In genomic region chr2:173997269-173997668, GRCh38 we compare ENCODE assay signal across 8 cellular contexts. TPM values are rescaled to one million over a fixed set of nuclear protein-coding genes. Genes with fewer than 3 reads are reported as not detected.
DNase-seq lines count a peak whose midpoint lies in the region; ATAC-seq and TF ChIP-seq lines count a peak whose summit lies in the region.

No MANE protein-coding gene starts in this region.

- H3K27ac ChIP-seq in left ventricle myocardium inferior (replicated peaks) (peak overlapping the region; percentile 55), upper lobe of right lung (peak overlapping the region; percentile 25), SJCRH30 (no peak overlapping the region)

- H3K9me3 ChIP-seq in left ventricle myocardium inferior (replicated peaks), result no peaks in the 10 kb centered on the region
- H3K9me3 ChIP-seq in upper lobe of right lung, result no peaks in the 10 kb centered on the region
- H3K9me3 ChIP-seq in SJCRH30 (replicated peaks), result no peaks in the 10 kb centered on the region

- DNase-seq in GM13976 (ENCODE audit: low spot score), result peak; percentile 39
- DNase-seq in NOMO-1 treated with dmso at 0.1 percent for 144 hours (lab: John Stamatoyannopoulos, UW; ENCODE audit: unreplicated experiment), result peak; percentile 95
- peak; percentile 80 for DNase-seq in left ventricle myocardium inferior
- DNase-seq in upper lobe of right lung, result peak; percentile 90
- no peak for DNase-seq in dedifferentiated amniotic fluid mesenchymal stem cell (ENCODE audit: extremely low spot score)
- no peak for DNase-seq in DMS153 treated with DMSO at 0.1 percent for 48 hours (lab: John Stamatoyannopoulos, UW; ENCODE audit: unreplicated experiment)
- DNase-seq in SJCRH30, result no peak

- H3K27me3 ChIP-seq in left ventricle myocardium inferior (ENCODE audit: low read depth), result no peaks in the 10 kb centered on the region
- no peaks in the 10 kb centered on the region for H3K27me3 ChIP-seq in upper lobe of right lung
- H3K27me3 ChIP-seq in SJCRH30, result no peaks in the 10 kb centered on the region

- ATAC-seq in HG02571 (IDR thresholded peaks at IDR 0.05; ENCODE audit: unreplicated experiment) (peak; percentile 85), upper lobe of right lung (peak; percentile 98)

- TF ChIP-seq CTCF in GM13976 (IDR thresholded peaks at IDR 0.05; ENCODE audit: borderline replicate concordance, control extremely low read depth, extremely low read depth, insufficient read depth, missing control alignments) (no peak), left ventricle myocardium inferior (IDR thresholded peaks at IDR 0.05; ENCODE audit: borderline replicate concordance) (no peak), upper lobe of right lung (IDR thresholded peaks at IDR 0.05) (no peak)

- intact Hi-C loops in left ventricle myocardium inferior (cut with micrococcal nuclease), result no loop called here
- intact Hi-C loops in upper lobe of right lung (cut with DNase I), result no loop called here

- in situ Hi-C loops in GM13976 (cut with MboI; ENCODE audit: low sequenced_read_pairs, unreplicated experiment), result no loop called here

- H3K4me1 ChIP-seq in left ventricle myocardium inferior, result peaks cover 47% of the 10 kb centered on the region
- peaks cover 12% of the 10 kb centered on the region for H3K4me1 ChIP-seq in upper lobe of right lung
- H3K4me1 ChIP-seq in SJCRH30, result no peaks in the 10 kb centered on the region

- H3K4me3 ChIP-seq in left ventricle myocardium inferior (no peak overlapping the region), upper lobe of right lung (no peak overlapping the region), SJCRH30 (no peak overlapping the region)

- H3K36me3 ChIP-seq in left ventricle myocardium inferior, result no peaks in the 10 kb centered on the region
- H3K36me3 ChIP-seq in upper lobe of right lung, result no peaks in the 10 kb centered on the region
- 0 out of 2 replicates have a peak, but pooled peaks cover 2% of the 10 kb centered on the region for H3K36me3 ChIP-seq in SJCRH30

RNA-seq across cellular contexts. Expression of gene SP3, which starts 32.1 kb away (rescaled TPM):
- total RNA-seq in left ventricle myocardium inferior, result 32.1 TPM
- total RNA-seq in upper lobe of right lung, result 77.4 TPM
- 133 and 148 TPM in 2 replicates for total RNA-seq in SJCRH30 (2014; rRNA removed; shearing (Covaris generic))

Comparison
In these comparisons a context has a peak if more than half of its experiments do, and no peak if none do; other contexts are left out.
1. DNase-seq: peak in GM13976 (single experiment), NOMO-1 treated with dmso at 0.1 percent for 144 hours (single experiment), left ventricle myocardium inferior (single experiment) and upper lobe of right lung (single experiment); none in dedifferentiated amniotic fluid mesenchymal stem cell (single experiment), DMS153 treated with DMSO at 0.1 percent for 48 hours (single experiment) and SJCRH30 (0 of 2).